Comparison of ENCODE assay signal across 12 cellular contexts in the genomic region with DNA sequence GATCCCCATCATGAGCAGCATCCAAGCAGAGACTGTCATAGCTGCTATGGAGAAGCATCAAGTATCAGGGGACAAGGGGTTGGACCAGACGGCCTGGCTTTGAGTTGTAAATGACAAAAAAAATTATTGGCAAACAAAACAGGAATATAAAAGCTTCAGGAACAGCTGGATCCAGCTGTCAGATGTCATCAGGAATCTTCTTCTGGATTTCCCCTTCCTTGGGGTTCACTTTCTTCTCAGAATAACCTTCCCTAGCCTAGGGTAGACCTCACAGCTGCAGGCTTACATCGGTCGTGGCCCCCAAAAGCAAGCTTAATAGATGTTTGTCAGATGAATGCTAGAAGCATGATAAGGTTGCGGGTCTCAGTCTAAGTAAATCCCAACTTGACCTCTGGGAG. TPM values are rescaled to one million over a fixed set of nuclear protein-coding genes. Genes with fewer than 3 reads are reported as not detected.
DNase-seq lines count a peak whose midpoint lies in the region; ATAC-seq and TF ChIP-seq lines count a peak whose summit lies in the region.
"Had no signal": no experiment of that assay in that cellular context is flagged by ENCODE, and none has a peak within 500 bp of the region (broad histone marks: within the 10 kb centered on the region; RNA-seq: fewer than 3 reads in every experiment).

No MANE protein-coding gene starts in this region.

- CTCF ChIA-PET in CD4-positive, alpha-beta T cell (lab: Charles Lee) = no interaction called here
- CTCF ChIA-PET in GM10248 (lab: Yijun Ruan, JAX) = interaction anchor here (1.3 to 6.9 kb wide), 6 partner anchors 10 to 50 kb away, joined by 4 to 57 read pairs (median 8); partner anchors contain the start of gene RAI1

- H3K27ac ChIP-seq in CD4-positive, alpha-beta T cell (ENCODE audit: low read depth, low read length) = no peak overlapping the region
- no peak overlapping the region for H3K27ac ChIP-seq in OCI-LY3 (ENCODE audit: low read length)
- H3K27ac ChIP-seq in neural cell (ENCODE audit: low read length) = peak overlapping the region; percentile 77

- intact Hi-C loops in CD4-positive, alpha-beta T cell (cut with DNase I, micrococcal nuclease) = no loop called here

- H4K20me1 ChIP-seq in OCI-LY3 (ENCODE audit: insufficient read depth, low read length) = no peaks in the 10 kb centered on the region
- H4K20me1 ChIP-seq in neural cell (ENCODE audit: insufficient read depth) = no peaks in the 10 kb centered on the region

- H3F3A ChIP-seq in neural cell (ENCODE audit: insufficient read depth, low read length, poor library complexity, severe bottlenecking) = no peaks in the 10 kb centered on the region

- TF ChIP-seq RAD21 in neural cell (conservative IDR thresholded peaks at IDR 0.05) = no peak

- peak overlapping the region; percentile 64 for H3K27ac Mint-ChIP-seq in CD4-positive, alpha-beta T cell
- peak overlapping the region; percentile 48 for H3K27ac Mint-ChIP-seq in glutamatergic neuron (ENCODE audit: unreplicated experiment)

- peaks cover 29% of the 10 kb centered on the region for H3K4me1 ChIP-seq in OCI-LY3 (ENCODE audit: low read length)

- H3K4me3 ChIP-seq in OCI-LY3 (ENCODE audit: low read length) = no peak overlapping the region
- no peak overlapping the region for H3K4me3 ChIP-seq in neural cell (ENCODE audit: low read length)

- no peak for ATAC-seq in CD4-positive, alpha-beta T cell (ENCODE audit: poor library complexity)
- no peak for ATAC-seq in GM19452 (IDR thresholded peaks at IDR 0.05; ENCODE audit: unreplicated experiment)
- no peak for ATAC-seq in GM21515 (IDR thresholded peaks at IDR 0.05; ENCODE audit: unreplicated experiment)

- H3K79me2 ChIP-seq in OCI-LY3 (ENCODE audit: low read length) (no peaks in the 10 kb centered on the region), neural cell (replicated peaks; ENCODE audit: insufficient read depth, low read length) (no peaks in the 10 kb centered on the region)

- no peak for DNase-seq in CD4-positive, alpha-beta T cell
- DNase-seq in glutamatergic neuron (no peak), NCI-H69 (lab: John Stamatoyannopoulos, UW) (no peak), GM10248 (ENCODE audit: extremely low spot score) (no peak)
- DNase-seq: KG1, NCI-H1092 treated with DMSO at 0.1 percent for 48 hours, NCI-H774 had no signal

- no peaks in the 10 kb centered on the region for H3K9me2 ChIP-seq in neural cell (ENCODE audit: insufficient read depth, low read length)

- H3K9ac ChIP-seq in OCI-LY3 (ENCODE audit: low read length) (no peak overlapping the region), neural cell (ENCODE audit: low read length) (peak overlapping the region; percentile 60)

- TF ChIP-seq CTCF in CD4-positive, alpha-beta T cell (IDR thresholded peaks at IDR 0.05) = no peak
- TF ChIP-seq CTCF in OCI-LY3 (IDR thresholded peaks at IDR 0.05; ENCODE audit: low read depth, low read length) (no peak), glutamatergic neuron (IDR thresholded peaks at IDR 0.05; ENCODE audit: partially characterized antibody, unreplicated experiment) (no peak), neural cell (IDR thresholded peaks at IDR 0.05; ENCODE audit: poor library complexity, severe bottlenecking) (no peak), GM10248 (IDR thresholded peaks at IDR 0.05; ENCODE audit: control extremely low read depth, extremely low read depth, low read depth, missing control alignments) (no peak)

- no peak for TF ChIP-seq EP300 in neural cell (conservative IDR thresholded peaks at IDR 0.05; ENCODE audit: poor library complexity, severe bottlenecking)

- H3K36me3 ChIP-seq in OCI-LY3 (replicated peaks; ENCODE audit: low read depth, low read length) (no peaks in the 10 kb centered on the region), neural cell (ENCODE audit: insufficient read depth, low read length) (no peaks in the 10 kb centered on the region)
- H3K36me3 ChIP-seq: Peyer's patch had no signal

- H3K27me3 ChIP-seq in CD4-positive, alpha-beta T cell (ENCODE audit: control insufficient read depth, insufficient read depth, low read length) = no peaks in the 10 kb centered on the region
- H3K27me3 ChIP-seq in OCI-LY3 (ENCODE audit: low read depth, low read length) (no peaks in the 10 kb centered on the region), neural cell (ENCODE audit: insufficient read depth, low read depth, low read length) (no peaks in the 10 kb centered on the region)
- H3K27me3 ChIP-seq: Peyer's patch had no signal

- H3K4me1 Mint-ChIP-seq in CD4-positive, alpha-beta T cell (ENCODE audit: low read depth) = peaks cover 13% of the 10 kb centered on the region
- peaks cover 23% of the 10 kb centered on the region for H3K4me1 Mint-ChIP-seq in glutamatergic neuron (ENCODE audit: low read depth, unreplicated experiment)

- H3K36me3 Mint-ChIP-seq in CD4-positive, alpha-beta T cell (ENCODE audit: low read depth) = no peaks in the 10 kb centered on the region
- peaks cover 12% of the 10 kb centered on the region for H3K36me3 Mint-ChIP-seq in glutamatergic neuron (ENCODE audit: unreplicated experiment)

- no peak overlapping the region for H2AFZ ChIP-seq in OCI-LY3 (ENCODE audit: low read depth, low read length)
- no peak overlapping the region for H2AFZ ChIP-seq in neural cell (ENCODE audit: low read depth, low read length)

- POLR2A ChIA-PET in CD4-positive, alpha-beta T cell (lab: Charles Lee) = interaction anchor here (1.2 kb wide), 1 partner anchor 8 kb away, joined by 4 read pairs; no protein-coding TSS in a partner anchor
- POLR2A ChIA-PET in GM10248 (lab: Yijun Ruan, JAX) = no interaction called here

- no peaks in the 10 kb centered on the region for H3K27me3 Mint-ChIP-seq in CD4-positive, alpha-beta T cell
- peaks cover 5% of the 10 kb centered on the region for H3K27me3 Mint-ChIP-seq in glutamatergic neuron (ENCODE audit: unreplicated experiment)

- peaks cover under 1% of the 10 kb centered on the region for H3K9me3 Mint-ChIP-seq in CD4-positive, alpha-beta T cell
- peaks cover 11% of the 10 kb centered on the region for H3K9me3 Mint-ChIP-seq in glutamatergic neuron (ENCODE audit: unreplicated experiment)

- no peaks in the 10 kb centered on the region for H3K9me3 ChIP-seq in CD4-positive, alpha-beta T cell (ENCODE audit: control insufficient read depth, low read length)
- H3K9me3 ChIP-seq in OCI-LY3 (ENCODE audit: insufficient read depth, low read length) = no peaks in the 10 kb centered on the region
- H3K9me3 ChIP-seq in neural cell (ENCODE audit: low read length) = no peaks in the 10 kb centered on the region
- H3K9me3 ChIP-seq: Peyer's patch had no signal

- H3K4me3 Mint-ChIP-seq in CD4-positive, alpha-beta T cell = no peak overlapping the region
- H3K4me3 Mint-ChIP-seq in glutamatergic neuron (ENCODE audit: unreplicated experiment) = no peak overlapping the region

- peak overlapping the region; percentile 92 for H3K4me2 ChIP-seq in OCI-LY3 (ENCODE audit: low read length)
- no peak overlapping the region for H3K4me2 ChIP-seq in neural cell (ENCODE audit: low read length)

TF ChIP-seq in neural cell, 6 proteins besides CTCF, POLR2A, EP300 and RAD21:
- no peak for TF ChIP-seq SMC3 (conservative IDR thresholded peaks at IDR 0.05; ENCODE audit: poor library complexity)
- no peak for TF ChIP-seq EZH2 (IDR thresholded peaks at IDR 0.05; ENCODE audit: borderline replicate concordance, insufficient read depth, low read length, poor library complexity, severe bottlenecking)
- TF ChIP-seq REST (IDR thresholded peaks at IDR 0.05; ENCODE audit: borderline replicate concordance) = no peak
- no peak for TF ChIP-seq MXI1 (conservative IDR thresholded peaks at IDR 0.05; ENCODE audit: poor library complexity, severe bottlenecking)
- no peak for TF ChIP-seq POLR2AphosphoS5 (IDR thresholded peaks at IDR 0.05)
- no peak for TF ChIP-seq TAF1 (IDR thresholded peaks at IDR 0.05; ENCODE audit: low read depth)

RNA-seq across cellular contexts. Expression of gene RAI1, which starts 17.2 kb away (rescaled TPM):
- 10 to 100 TPM; 19.3 to 25.2 TPM for total RNA-seq in CD4-positive, alpha-beta T cell
- total RNA-seq in glutamatergic neuron (ENCODE audit: unreplicated experiment) = 70.2 TPM
- 16.9 and 21.0 TPM in 2 replicates for polyA plus RNA-seq in neural cell
- 54.1 and 59.6 TPM in 2 replicates for polyA minus RNA-seq in neural cell
